Comparison of ENCODE assay signal across 24 cellular contexts in genomic region chr4:3130826-3131225, GRCh38. TPM values are rescaled to one million over a fixed set of nuclear protein-coding genes. Genes with fewer than 3 reads are reported as not detected.
DNase-seq lines count a peak whose midpoint lies in the region; ATAC-seq lines count a peak whose summit lies in the region.
"Had no signal": no experiment of that assay in that cellular context is flagged by ENCODE, and none has a peak within 500 bp of the region (broad histone marks: within the 10 kb centered on the region; RNA-seq: fewer than 3 reads in every experiment).

No MANE protein-coding gene starts in this region.

- no peaks in the 10 kb centered on the region for H3K9me3 Mint-ChIP-seq in activated CD8-positive, alpha-beta memory T cell treated with anti-CD3 and anti-CD28 coated beads, Interleukin-2, amount 10 ng/mL, durations not matched to agents 7 days and 5 days (ENCODE audit: low read depth)
- H3K9me3 Mint-ChIP-seq in activated T-helper 17 cell treated with anti-CD3 and anti-CD28 coated beads, Interleukin-2, amount 50 U/mL, for 72 hours = no peaks in the 10 kb centered on the region
- no peaks in the 10 kb centered on the region for H3K9me3 Mint-ChIP-seq in memory B cell
- no peaks in the 10 kb centered on the region for H3K9me3 Mint-ChIP-seq in stimulated activated naive B cell treated with anti-CD40 and anti-IgM and Interleukin-4, amounts not matched to agents 10 μg/mL and 1 μg/mL and 100 μg/mL, for 72 hours
- H3K9me3 Mint-ChIP-seq: CD4-positive, CD25-positive, alpha-beta regulatory T cell had no signal

- no peak for DNase-seq in activated CD8-positive, alpha-beta memory T cell treated with anti-CD3 and anti-CD28 coated beads, Interleukin-2, amount 10 ng/mL, durations not matched to agents 7 days and 5 days
- no peak for DNase-seq in activated CD8-positive, alpha-beta memory T cell treated with anti-CD3 and anti-CD28 coated beads, Interleukin-2, amount 50 U/mL, for 48 hours
- DNase-seq in memory B cell (ENCODE audit: low spot score in 2 of 2) = no peak
- no peak for DNase-seq in stimulated activated naive B cell treated with anti-CD40 and anti-IgM and Interleukin-4, amounts not matched to agents 10 μg/mL and 1 μg/mL and 100 μg/mL, for 72 hours
- DNase-seq in NCI-H2081 (lab: John Stamatoyannopoulos, UW) = no peak
- DNase-seq in amygdala (lab: John Stamatoyannopoulos, UW) = no peak
- DNase-seq: CD4-positive, CD25-positive, alpha-beta regulatory T cell; DMS153; DND-41; HCEC 1CT; KBM-7; NCI-H1694; NCI-H2029 treated with DMSO at 0.1 percent for 48 hours; NCI-H2227 treated with DMSO at 0.1 percent for 48 hours; NCI-H510A; NCI-H69; SHP77 had no signal

- no peak overlapping the region for H3K4me3 Mint-ChIP-seq in activated CD8-positive, alpha-beta memory T cell treated with anti-CD3 and anti-CD28 coated beads, Interleukin-2, amount 10 ng/mL, durations not matched to agents 7 days and 5 days
- H3K4me3 Mint-ChIP-seq in activated T-helper 17 cell treated with anti-CD3 and anti-CD28 coated beads, Interleukin-2, amount 50 U/mL, for 72 hours = no peak overlapping the region
- no peak overlapping the region for H3K4me3 Mint-ChIP-seq in memory B cell
- H3K4me3 Mint-ChIP-seq in stimulated activated naive B cell treated with anti-CD40 and anti-IgM and Interleukin-4, amounts not matched to agents 10 μg/mL and 1 μg/mL and 100 μg/mL, for 72 hours = no peak overlapping the region
- H3K4me3 Mint-ChIP-seq: CD4-positive, CD25-positive, alpha-beta regulatory T cell had no signal

- CTCF ChIA-PET in activated CD8-positive, alpha-beta memory T cell treated with anti-CD3 and anti-CD28 coated beads, Interleukin-2, amount 10 ng/mL, durations not matched to agents 7 days and 5 days (lab: Charles Lee) = no interaction called here

- ATAC-seq in activated CD8-positive, alpha-beta memory T cell treated with anti-CD3 and anti-CD28 coated beads, Interleukin-2, amount 10 ng/mL, durations not matched to agents 7 days and 5 days = no peak
- no peak for ATAC-seq in activated T-helper 17 cell treated with anti-CD3 and anti-CD28 coated beads, Interleukin-2, amount 50 U/mL, for 72 hours (replicated peaks)
- no peak for ATAC-seq in memory B cell (ENCODE audit: low read depth)
- no peak for ATAC-seq in stimulated activated naive B cell treated with anti-CD40 and anti-IgM and Interleukin-4, amounts not matched to agents 10 μg/mL and 1 μg/mL and 100 μg/mL, for 72 hours (replicated peaks)
- ATAC-seq: Panc1 had no signal

- H3K27ac Mint-ChIP-seq in activated CD8-positive, alpha-beta memory T cell treated with anti-CD3 and anti-CD28 coated beads, Interleukin-2, amount 10 ng/mL, durations not matched to agents 7 days and 5 days = peak overlapping the region; percentile 16
- H3K27ac Mint-ChIP-seq in activated T-helper 17 cell treated with anti-CD3 and anti-CD28 coated beads, Interleukin-2, amount 50 U/mL, for 72 hours = peak overlapping the region; percentile 8
- peak overlapping the region; percentile 42 for H3K27ac Mint-ChIP-seq in memory B cell
- peak overlapping the region; percentile 33 for H3K27ac Mint-ChIP-seq in stimulated activated naive B cell treated with anti-CD40 and anti-IgM and Interleukin-4, amounts not matched to agents 10 μg/mL and 1 μg/mL and 100 μg/mL, for 72 hours

- H3K4me1 Mint-ChIP-seq in activated CD8-positive, alpha-beta memory T cell treated with anti-CD3 and anti-CD28 coated beads, Interleukin-2, amount 10 ng/mL, durations not matched to agents 7 days and 5 days = peaks cover 11% of the 10 kb centered on the region
- no peaks in the 10 kb centered on the region for H3K4me1 Mint-ChIP-seq in activated T-helper 17 cell treated with anti-CD3 and anti-CD28 coated beads, Interleukin-2, amount 50 U/mL, for 72 hours
- no peaks in the 10 kb centered on the region for H3K4me1 Mint-ChIP-seq in memory B cell
- peaks cover 9 to 11% of the 10 kb centered on the region in 2 donors for H3K4me1 Mint-ChIP-seq in stimulated activated naive B cell treated with anti-CD40 and anti-IgM and Interleukin-4, amounts not matched to agents 10 μg/mL and 1 μg/mL and 100 μg/mL, for 72 hours

- H3K27me3 Mint-ChIP-seq in activated CD8-positive, alpha-beta memory T cell treated with anti-CD3 and anti-CD28 coated beads, Interleukin-2, amount 10 ng/mL, durations not matched to agents 7 days and 5 days = no peaks in the 10 kb centered on the region
- H3K27me3 Mint-ChIP-seq in activated T-helper 17 cell treated with anti-CD3 and anti-CD28 coated beads, Interleukin-2, amount 50 U/mL, for 72 hours = no peaks in the 10 kb centered on the region
- H3K27me3 Mint-ChIP-seq in memory B cell = no peaks in the 10 kb centered on the region
- no peaks in the 10 kb centered on the region for H3K27me3 Mint-ChIP-seq in stimulated activated naive B cell treated with anti-CD40 and anti-IgM and Interleukin-4, amounts not matched to agents 10 μg/mL and 1 μg/mL and 100 μg/mL, for 72 hours
- H3K27me3 Mint-ChIP-seq: CD4-positive, CD25-positive, alpha-beta regulatory T cell had no signal

- peaks cover 45% of the 10 kb centered on the region for H3K36me3 Mint-ChIP-seq in activated CD8-positive, alpha-beta memory T cell treated with anti-CD3 and anti-CD28 coated beads, Interleukin-2, amount 10 ng/mL, durations not matched to agents 7 days and 5 days
- H3K36me3 Mint-ChIP-seq in activated T-helper 17 cell treated with anti-CD3 and anti-CD28 coated beads, Interleukin-2, amount 50 U/mL, for 72 hours (ENCODE audit: low read depth) = peaks cover 97% of the 10 kb centered on the region
- peaks cover 30% of the 10 kb centered on the region for H3K36me3 Mint-ChIP-seq in memory B cell
- H3K36me3 Mint-ChIP-seq in stimulated activated naive B cell treated with anti-CD40 and anti-IgM and Interleukin-4, amounts not matched to agents 10 μg/mL and 1 μg/mL and 100 μg/mL, for 72 hours = peaks cover 33 to 58% of the 10 kb centered on the region in 2 donors

RNA-seq across cellular contexts. Expression of gene HTT, which starts 56.3 kb away (rescaled TPM):
- 10 to 100 TPM; 52.2 to 72.7 TPM for total RNA-seq in activated CD8-positive, alpha-beta memory T cell treated with anti-CD3 and anti-CD28 coated beads, Interleukin-2, amount 10 ng/mL, durations not matched to agents 7 days and 5 days
- 10 to 100 TPM; 58.2 to 63.4 TPM for total RNA-seq in activated T-helper 17 cell treated with anti-CD3 and anti-CD28 coated beads, Interleukin-2, amount 50 U/mL, for 72 hours

RNA-seq across cellular contexts. Expression of gene HTT-AS, which starts 56.5 kb away (rescaled TPM):
- not detected for total RNA-seq in activated CD8-positive, alpha-beta memory T cell treated with anti-CD3 and anti-CD28 coated beads, Interleukin-2, amount 10 ng/mL, durations not matched to agents 7 days and 5 days
- not detected for total RNA-seq in activated T-helper 17 cell treated with anti-CD3 and anti-CD28 coated beads, Interleukin-2, amount 50 U/mL, for 72 hours
- total RNA-seq: A172; CD4-positive, CD25-positive, alpha-beta regulatory T cell; H1; LHCN-M2; MCF 10A; OCI-LY7 had no signal
